In the genomic region with DNA sequence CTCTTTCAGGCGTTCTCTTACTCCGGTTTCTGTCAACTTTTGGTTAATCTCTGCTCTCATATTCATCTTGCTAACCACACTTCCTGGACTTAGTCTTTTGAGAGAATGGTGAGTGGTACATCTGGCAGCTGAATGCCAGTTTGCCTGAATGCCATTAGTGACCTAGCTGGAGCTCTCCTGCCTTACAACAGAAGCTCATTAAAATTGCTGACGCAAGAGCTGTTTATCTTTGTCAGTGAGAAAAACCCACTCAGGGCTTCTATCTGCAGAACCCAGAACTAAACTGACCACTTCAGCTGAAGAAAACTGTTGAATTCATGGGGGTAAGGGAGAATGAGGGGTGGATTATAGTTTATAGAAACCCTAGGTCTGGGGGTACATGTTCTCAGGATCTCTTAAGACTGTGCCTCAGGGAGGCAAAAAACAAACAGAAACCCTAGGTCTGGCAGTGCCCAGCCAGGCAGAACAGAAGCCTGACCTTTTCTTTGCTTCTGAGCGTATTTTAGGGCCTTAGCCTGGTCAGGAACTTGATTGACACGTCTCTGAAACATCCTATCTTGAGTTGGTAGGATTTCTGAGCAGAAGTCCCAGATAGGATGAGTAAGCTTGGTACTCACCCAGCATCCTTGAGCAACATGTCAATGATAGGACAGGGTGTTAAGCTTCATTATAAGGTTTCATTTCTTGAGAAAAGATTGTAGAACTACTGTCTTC, we compare ENCODE assay signal across 17 cellular contexts. TPM values are rescaled to one million over a fixed set of nuclear protein-coding genes. Genes with fewer than 3 reads are reported as not detected.
DNase-seq lines count a peak whose midpoint lies in the region; ATAC-seq and TF ChIP-seq lines count a peak whose summit lies in the region.
"Had no signal": no experiment of that assay in that cellular context is flagged by ENCODE, and none has a peak within 500 bp of the region (broad histone marks: within the 10 kb centered on the region; RNA-seq: fewer than 3 reads in every experiment).

No MANE protein-coding gene starts in this region.

- H3K27me3 ChIP-seq in SK-N-SH (ENCODE audit: insufficient read depth) = no peaks in the 10 kb centered on the region
- H3K27me3 ChIP-seq: brain microvascular endothelial cell, esophagus muscularis mucosa had no signal

- H3K27ac Mint-ChIP-seq in type B pancreatic cell = peak overlapping the region; percentile 6
- H3K27ac Mint-ChIP-seq: stimulated activated naive B cell treated with anti-CD40 and anti-IgM and Interleukin-4, amounts not matched to agents 10 μg/mL and 1 μg/mL and 100 μg/mL, for 72 hours had no signal

- H3K4me3 Mint-ChIP-seq in type B pancreatic cell = no peak overlapping the region
- H3K4me3 Mint-ChIP-seq: natural killer cell; stimulated activated naive B cell treated with anti-CD40 and anti-IgM and Interleukin-4, amounts not matched to agents 10 μg/mL and 1 μg/mL and 100 μg/mL, for 72 hours had no signal

- no peak for TF ChIP-seq EP300 in SK-N-SH (IDR thresholded peaks at IDR 0.05; ENCODE audit: borderline replicate concordance in 1 of 2, low read depth in 1 of 2, low read length in 1 of 2)

- H3K27ac ChIP-seq in SK-N-SH (ENCODE audit: low read depth in 2 of 2, low read length in 1 of 2) (peak overlapping the region in 1 of 2 experiments; percentile 70; a peak in 2 of 4 replicates), SK-N-MC (peak overlapping the region; percentile 4), RWPE1 (no peak overlapping the region)
- H3K27ac ChIP-seq: brain microvascular endothelial cell, esophagus muscularis mucosa had no signal

- peaks cover 4 to 10% of the 10 kb centered on the region in 2 experiments; a peak in 2 of 4 replicates for H3K4me1 ChIP-seq in SK-N-SH (ENCODE audit: control insufficient read depth in 1 of 2, insufficient read depth in 2 of 2, low read depth in 1 of 2, low read length in 1 of 2)
- H3K4me1 ChIP-seq: esophagus muscularis mucosa, HAP-1 had no signal

- no peaks in the 10 kb centered on the region for H3K79me2 ChIP-seq in SK-N-SH (ENCODE audit: insufficient read depth)

- H3F3A ChIP-seq in SK-N-SH (replicated peaks; ENCODE audit: insufficient read depth) = no peaks in the 10 kb centered on the region

- peaks cover 27% of the 10 kb centered on the region for H3K4me1 Mint-ChIP-seq in type B pancreatic cell (ENCODE audit: unreplicated experiment)
- H3K4me1 Mint-ChIP-seq: stimulated activated naive B cell treated with anti-CD40 and anti-IgM and Interleukin-4, amounts not matched to agents 10 μg/mL and 1 μg/mL and 100 μg/mL, for 72 hours had no signal

- no peak for TF ChIP-seq RAD21 in SK-N-SH (IDR thresholded peaks at IDR 0.05; ENCODE audit: low read length)

- DNase-seq in SK-N-SH (peak; percentile 59), SK-N-MC (ENCODE audit: low read depth, low spot score) (no peak), fibroblast of villous mesenchyme (ENCODE audit: low read depth) (peak; percentile 88), type B pancreatic cell (ENCODE audit: extremely low spot score, unreplicated experiment) (no peak), RWPE1 (ENCODE audit: low spot score) (no peak)
- DNase-seq: activated T-cell treated with anti-CD3 and anti-CD28 coated beads for 4 hours; brain microvascular endothelial cell; GDM1; kidney; natural killer cell; NCI-H1092 treated with DMSO at 0.1 percent for 48 hours; stimulated activated naive B cell treated with anti-CD40 and anti-IgM and Interleukin-4, amounts not matched to agents 10 μg/mL and 1 μg/mL and 100 μg/mL, for 72 hours had no signal

- WGBS in SK-N-SH (ENCODE audit: low lambda C conversion rate) = 77% methylated on average over 5 of the region's 5 CpGs

- H3K4me2 ChIP-seq in SK-N-SH = no peak overlapping the region

- H3K9me3 ChIP-seq in SK-N-SH = no peaks in the 10 kb centered on the region
- H3K9me3 ChIP-seq in SK-N-MC (ENCODE audit: low read depth, low read length) = no peaks in the 10 kb centered on the region
- H3K9me3 ChIP-seq: esophagus muscularis mucosa, HAP-1 had no signal

- H3K36me3 Mint-ChIP-seq in type B pancreatic cell = peaks cover 18% of the 10 kb centered on the region

- POLR2A ChIA-PET in SK-N-SH (lab: Yijun Ruan, JAX) (interaction anchor here (0.8 kb wide), 1 partner anchor 20 kb away, joined by 5 read pairs; no protein-coding TSS in a partner anchor), RWPE1 (lab: Yijun Ruan, JAX; ENCODE audit: low non-redundant PET) (no interaction called here)

- no peaks in the 10 kb centered on the region for H3K9me2 ChIP-seq in SK-N-SH

- H3K9ac ChIP-seq in SK-N-SH (no peak overlapping the region), SK-N-MC (ENCODE audit: insufficient read length) (no peak overlapping the region)

- no peaks in the 10 kb centered on the region for H3K9me3 Mint-ChIP-seq in type B pancreatic cell
- H3K9me3 Mint-ChIP-seq: natural killer cell; stimulated activated naive B cell treated with anti-CD40 and anti-IgM and Interleukin-4, amounts not matched to agents 10 μg/mL and 1 μg/mL and 100 μg/mL, for 72 hours had no signal

- H3K27me3 Mint-ChIP-seq in type B pancreatic cell = no peaks in the 10 kb centered on the region
- H3K27me3 Mint-ChIP-seq: stimulated activated naive B cell treated with anti-CD40 and anti-IgM and Interleukin-4, amounts not matched to agents 10 μg/mL and 1 μg/mL and 100 μg/mL, for 72 hours had no signal

- H2AFZ ChIP-seq in SK-N-SH (ENCODE audit: low read depth) = no peak overlapping the region

- no peak for ATAC-seq in SK-N-SH treated with all-trans-retinoic acid at 6 μM for 48 hours
- no peak for ATAC-seq in HG02763 (IDR thresholded peaks at IDR 0.05; ENCODE audit: unreplicated experiment)
- ATAC-seq in HG02642 (IDR thresholded peaks at IDR 0.05; ENCODE audit: poor library complexity, unreplicated experiment) = no peak
- ATAC-seq: natural killer cell; stimulated activated naive B cell treated with anti-CD40 and anti-IgM and Interleukin-4, amounts not matched to agents 10 μg/mL and 1 μg/mL and 100 μg/mL, for 72 hours had no signal

- TF ChIP-seq CTCF in SK-N-SH (IDR thresholded peaks at IDR 0.05) (no peak), fibroblast of villous mesenchyme (IDR thresholded peaks at IDR 0.05; ENCODE audit: insufficient read depth, low read depth, low read length) (no peak), type B pancreatic cell (conservative IDR thresholded peaks at IDR 0.05) (no peak), RWPE1 (conservative IDR thresholded peaks at IDR 0.05; ENCODE audit: low read depth) (no peak)

- H3K4me3 ChIP-seq in SK-N-SH (ENCODE audit: low read depth in 2 of 2, low read length in 1 of 2) = no peak overlapping the region
- H3K4me3 ChIP-seq in SK-N-MC = no peak overlapping the region
- H3K4me3 ChIP-seq in fibroblast of villous mesenchyme (ENCODE audit: low read depth, low read length) = no peak overlapping the region
- H3K4me3 ChIP-seq: esophagus muscularis mucosa, HAP-1 had no signal

- CTCF ChIA-PET in SK-N-SH (lab: Yijun Ruan, JAX) = interaction anchor here (1.2 to 2.0 kb wide), 3 partner anchors 15 to 79 kb away, joined by 3 to 6 read pairs (median 3); no protein-coding TSS in a partner anchor
- CTCF ChIA-PET in RWPE1 (lab: Yijun Ruan, JAX) = no interaction called here

- no peaks in the 10 kb centered on the region for H4K20me1 ChIP-seq in SK-N-SH (ENCODE audit: insufficient read depth)

- H3K36me3 ChIP-seq in SK-N-SH (replicated peaks in 1 of 2; ENCODE audit: control insufficient read depth in 1 of 2, insufficient read depth in 2 of 2, low read length in 1 of 2) (peaks cover 0 to 14% of the 10 kb centered on the region in 2 experiments), SK-N-MC (ENCODE audit: insufficient read depth, low read length) (0 out of 2 replicates have a peak, but pooled peaks cover 5% of the 10 kb centered on the region)

TF ChIP-seq in SK-N-SH, 30 proteins besides CTCF, POLR2A, EP300 and RAD21 (continues in another document):
- no peak for TF ChIP-seq FOSL2 (IDR thresholded peaks at IDR 0.05; ENCODE audit: borderline replicate concordance, low read depth)
- no peak for TF ChIP-seq NRF1 (IDR thresholded peaks at IDR 0.05; ENCODE audit: low read depth, low read length)
- TF ChIP-seq, protein P1, sequence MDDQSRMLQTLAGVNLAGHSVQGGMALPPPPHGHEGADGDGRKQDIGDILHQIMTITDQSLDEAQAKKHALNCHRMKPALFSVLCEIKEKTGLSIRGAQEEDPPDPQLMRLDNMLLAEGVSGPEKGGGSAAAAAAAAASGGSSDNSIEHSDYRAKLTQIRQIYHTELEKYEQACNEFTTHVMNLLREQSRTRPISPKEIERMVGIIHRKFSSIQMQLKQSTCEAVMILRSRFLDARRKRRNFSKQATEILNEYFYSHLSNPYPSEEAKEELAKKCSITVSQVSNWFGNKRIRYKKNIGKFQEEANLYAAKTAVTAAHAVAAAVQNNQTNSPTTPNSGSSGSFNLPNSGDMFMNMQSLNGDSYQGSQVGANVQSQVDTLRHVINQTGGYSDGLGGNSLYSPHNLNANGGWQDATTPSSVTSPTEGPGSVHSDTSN (IDR thresholded peaks at IDR 0.05) = no peak
- peak; percentile 34; the same call in 1 of the 2 replicates for TF ChIP-seq GATA2 (CRISPR knock-in tag; IDR thresholded peaks at IDR 0.05)

TF ChIP-seq in SK-N-SH treated with all-trans-retinoic acid at 6 μM for 48 hours, 23 proteins besides CTCF, POLR2A, EP300 and RAD21 (continues in another document):
- no peak for TF ChIP-seq ESRRG (CRISPR knock-in tag; IDR thresholded peaks at IDR 0.05)
- no peak for TF ChIP-seq CSDC2 (CRISPR knock-in tag; IDR thresholded peaks at IDR 0.05)
- TF ChIP-seq, protein P2, sequence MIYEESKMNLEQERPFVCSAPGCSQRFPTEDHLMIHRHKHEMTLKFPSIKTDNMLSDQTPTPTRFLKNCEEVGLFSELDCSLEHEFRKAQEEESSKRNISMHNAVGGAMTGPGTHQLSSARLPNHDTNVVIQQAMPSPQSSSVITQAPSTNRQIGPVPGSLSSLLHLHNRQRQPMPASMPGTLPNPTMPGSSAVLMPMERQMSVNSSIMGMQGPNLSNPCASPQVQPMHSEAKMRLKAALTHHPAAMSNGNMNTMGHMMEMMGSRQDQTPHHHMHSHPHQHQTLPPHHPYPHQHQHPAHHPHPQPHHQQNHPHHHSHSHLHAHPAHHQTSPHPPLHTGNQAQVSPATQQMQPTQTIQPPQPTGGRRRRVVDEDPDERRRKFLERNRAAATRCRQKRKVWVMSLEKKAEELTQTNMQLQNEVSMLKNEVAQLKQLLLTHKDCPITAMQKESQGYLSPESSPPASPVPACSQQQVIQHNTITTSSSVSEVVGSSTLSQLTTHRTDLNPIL (CRISPR knock-in tag; IDR thresholded peaks at IDR 0.05; ENCODE audit: low read depth) = no peak
- TF ChIP-seq ZFP30 (CRISPR knock-in tag; IDR thresholded peaks at IDR 0.05) = no peak
- no peak for TF ChIP-seq SNAI2 (CRISPR knock-in tag; IDR thresholded peaks at IDR 0.05)
- no peak for TF ChIP-seq GLIS3 (CRISPR knock-in tag; IDR thresholded peaks at IDR 0.05)
- TF ChIP-seq ZC3H10 (CRISPR knock-in tag; IDR thresholded peaks at IDR 0.05) = no peak
- no peak for TF ChIP-seq PPARA (CRISPR knock-in tag; IDR thresholded peaks at IDR 0.05; ENCODE audit: borderline replicate concordance)

RNA-seq across cellular contexts. Expression of gene YWHAH, which starts 52.8 kb away (rescaled TPM):
- 87.4 and 102 TPM in 2 replicates for polyA plus RNA-seq in SK-N-SH (2012; rRNA removed)
- polyA plus RNA-seq in SK-N-SH (2012; cell fraction: cytosol; rRNA removed) = 115 and 122 TPM in 2 replicates
- polyA plus RNA-seq in SK-N-SH (2012; cell fraction: nucleus; rRNA removed) = 28.5 and 38.3 TPM in 2 replicates
- total RNA-seq in fibroblast of villous mesenchyme (131 and 140 TPM in 2 replicates), type B pancreatic cell (ENCODE audit: low replicate concordance) (97.5 and 110 TPM in 2 replicates)

Comparison
In these comparisons a context has a peak if more than half of its experiments do, and no peak if none do; other contexts are left out.
1. DNase-seq: peak in SK-N-SH (single experiment) and fibroblast of villous mesenchyme (single experiment); none in SK-N-MC (single experiment), type B pancreatic cell (single experiment) and RWPE1 (single experiment).